Comparison of ENCODE assay signal across 1 cellular context in the genomic region with DNA sequence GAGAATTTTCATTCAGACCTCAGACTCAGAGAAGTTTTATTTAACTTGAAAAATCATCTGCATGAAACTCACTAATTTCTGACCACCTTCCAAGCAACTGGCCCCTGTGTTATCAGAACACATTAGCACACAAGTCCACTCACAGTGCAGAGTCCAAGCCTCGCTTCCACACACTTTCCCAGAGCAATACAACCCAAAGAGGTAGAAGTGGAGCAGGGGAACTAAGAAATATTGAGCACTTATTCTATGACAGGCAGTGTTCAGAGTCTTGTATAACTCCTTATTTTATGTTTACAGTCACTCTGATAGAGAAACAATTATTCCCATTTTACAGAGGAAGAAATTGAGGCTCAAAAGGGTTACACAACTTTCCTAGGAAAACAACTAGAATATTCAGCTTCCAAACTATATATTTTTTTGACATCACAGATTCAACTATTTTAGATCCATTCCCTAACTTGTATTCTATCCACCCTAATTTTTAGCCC.
TF ChIP-seq lines count a peak whose summit lies in the region.

No MANE protein-coding gene starts in this region.

TF ChIP-seq in K562, 482 proteins besides CTCF, POLR2A, EP300 and RAD21:
- TF ChIP-seq RBM25 (IDR thresholded peaks at IDR 0.05; ENCODE audit: low read depth, low read length, severe bottlenecking) (peak; percentile 58), HNRNPLL (IDR thresholded peaks at IDR 0.05; ENCODE audit: low read depth, low read length, poor library complexity, severe bottlenecking) (no peak)
